Comparison of ENCODE assay signal across 8 cellular contexts in genomic region chr2:219073413-219074129, GRCh38. TPM values are rescaled to one million over a fixed set of nuclear protein-coding genes. Genes with fewer than 3 reads are reported as not detected.
DNase-seq lines count a peak whose midpoint lies in the region; ATAC-seq and TF ChIP-seq lines count a peak whose summit lies in the region.

No MANE protein-coding gene starts in this region.

- H3K9me3 ChIP-seq in T-helper 17 cell (ENCODE audit: control insufficient read depth, low read length, poor library complexity, severe bottlenecking) = no peaks in the 10 kb centered on the region

- in situ Hi-C loops in SK-MEL-5 (cut with HindIII; ENCODE audit: low pct_unique_long_range_greater_than_20kb, low sequenced_read_pairs) = no loop called here

- no peaks in the 10 kb centered on the region for H3K9me3 Mint-ChIP-seq in activated CD4-positive, alpha-beta T cell treated with anti-CD3 and anti-CD28 coated beads, Interleukin-2, amount 10 ng/mL, durations not matched to agents 7 days and 5 days

- TF ChIP-seq CTCF in LNCaP clone FGC (IDR thresholded peaks at IDR 0.05; ENCODE audit: control insufficient read depth, extremely low read depth, insufficient read depth) = peak; percentile 76

- POLR2A ChIA-PET in activated CD4-positive, alpha-beta T cell treated with anti-CD3 and anti-CD28 coated beads, Interleukin-2, amount 10 ng/mL, durations not matched to agents 7 days and 5 days (lab: Charles Lee) = no interaction called here

- H3K36me3 Mint-ChIP-seq in activated CD4-positive, alpha-beta T cell treated with anti-CD3 and anti-CD28 coated beads, Interleukin-2, amount 10 ng/mL, durations not matched to agents 7 days and 5 days (ENCODE audit: low read depth) = peaks cover 12% of the 10 kb centered on the region
- H3K36me3 Mint-ChIP-seq in T-helper 17 cell (ENCODE audit: low read depth) = peaks cover 3% of the 10 kb centered on the region

- H3K4me3 ChIP-seq in LNCaP clone FGC (ENCODE audit: low read depth, low read length) = no peak overlapping the region

- H3K27ac Mint-ChIP-seq in activated CD4-positive, alpha-beta T cell treated with anti-CD3 and anti-CD28 coated beads, Interleukin-2, amount 10 ng/mL, durations not matched to agents 7 days and 5 days = no peak overlapping the region
- H3K27ac Mint-ChIP-seq in T-helper 17 cell = no peak overlapping the region

- no peaks in the 10 kb centered on the region for H3K27me3 Mint-ChIP-seq in activated CD4-positive, alpha-beta T cell treated with anti-CD3 and anti-CD28 coated beads, Interleukin-2, amount 10 ng/mL, durations not matched to agents 7 days and 5 days
- no peaks in the 10 kb centered on the region for H3K27me3 Mint-ChIP-seq in T-helper 17 cell

- CTCF ChIA-PET in activated CD4-positive, alpha-beta T cell treated with anti-CD3 and anti-CD28 coated beads, Interleukin-2, amount 10 ng/mL, durations not matched to agents 7 days and 5 days (lab: Charles Lee) = interaction anchor here (0.5 to 1.9 kb wide), 7 partner anchors 11 to 438 kb away, joined by 3 to 12 read pairs (median 3); no protein-coding TSS in a partner anchor

- peak; percentile 18 for DNase-seq in activated CD4-positive, alpha-beta T cell treated with anti-CD3 and anti-CD28 coated beads, Interleukin-2, amount 10 ng/mL, durations not matched to agents 7 days and 5 days
- DNase-seq in activated CD4-positive, alpha-beta T cell treated with anti-CD3 and anti-CD28 coated beads, Interleukin-2, amount 50 U/mL, for 1 hour = no peak
- DNase-seq in LNCaP clone FGC (ENCODE audit: low read depth) = peak; percentile 34
- DNase-seq in SK-MEL-5 (ENCODE audit: low read depth, low spot score) = peak; percentile 78
- peak; percentile 51 for DNase-seq in fibroblast of the conjunctiva (ENCODE audit: low read depth)
- DNase-seq in retina = peak; percentile 29
- no peak for DNase-seq in T-helper 17 cell

- H3K4me1 Mint-ChIP-seq in activated CD4-positive, alpha-beta T cell treated with anti-CD3 and anti-CD28 coated beads, Interleukin-2, amount 10 ng/mL, durations not matched to agents 7 days and 5 days = no peaks in the 10 kb centered on the region
- H3K4me1 Mint-ChIP-seq in T-helper 17 cell = peaks cover 2% of the 10 kb centered on the region

- no peak overlapping the region for H3K4me3 Mint-ChIP-seq in activated CD4-positive, alpha-beta T cell treated with anti-CD3 and anti-CD28 coated beads, Interleukin-2, amount 10 ng/mL, durations not matched to agents 7 days and 5 days
- H3K4me3 Mint-ChIP-seq in T-helper 17 cell = no peak overlapping the region

- ATAC-seq in GM21619 (IDR thresholded peaks at IDR 0.05; ENCODE audit: unreplicated experiment) = no peak
- ATAC-seq in T-helper 17 cell = no peak

RNA-seq across cellular contexts. Expression of gene IHH, which starts 12.8 kb away (rescaled TPM):
- total RNA-seq in activated CD4-positive, alpha-beta T cell treated with anti-CD3 and anti-CD28 coated beads, Interleukin-2, amount 10 ng/mL, durations not matched to agents 7 days and 5 days = not detected
- not detected in 2 replicates for total RNA-seq in SK-MEL-5 (2014; rRNA removed; shearing (Covaris generic))
- polyA plus RNA-seq in SK-MEL-5 (2015; cell fraction: cytosol; rRNA removed) = not detected in 2 replicates
- not detected in 2 replicates for polyA plus RNA-seq in SK-MEL-5 (2015; cell fraction: nucleus; rRNA removed)
- not detected for total RNA-seq in T-helper 17 cell

RNA-seq across cellular contexts. Expression of gene CFAP65, which starts 32.3 kb away (rescaled TPM):
- total RNA-seq in activated CD4-positive, alpha-beta T cell treated with anti-CD3 and anti-CD28 coated beads, Interleukin-2, amount 10 ng/mL, durations not matched to agents 7 days and 5 days = not detected
- 0.16 and 0.24 TPM in 2 replicates for total RNA-seq in SK-MEL-5 (2014; rRNA removed; shearing (Covaris generic))
- polyA plus RNA-seq in SK-MEL-5 (2015; cell fraction: cytosol; rRNA removed) = 0.15 and 0.23 TPM in 2 replicates
- 0.31 and 1.00 TPM in 2 replicates for polyA plus RNA-seq in SK-MEL-5 (2015; cell fraction: nucleus; rRNA removed)
- not detected for total RNA-seq in T-helper 17 cell

Comparison
In these comparisons a context has a peak if more than half of its experiments do, and no peak if none do; other contexts are left out.
1. DNase-seq: peak in activated CD4-positive, alpha-beta T cell treated with anti-CD3 and anti-CD28 coated beads, Interleukin-2, amount 10 ng/mL, durations not matched to agents 7 days and 5 days (single experiment), LNCaP clone FGC (single experiment), SK-MEL-5 (single experiment), fibroblast of the conjunctiva (single experiment) and retina (single experiment); none in activated CD4-positive, alpha-beta T cell treated with anti-CD3 and anti-CD28 coated beads, Interleukin-2, amount 50 U/mL, for 1 hour (single experiment) and T-helper 17 cell (0 of 3).